1 cellular context compared by ENCODE assay signal in the genomic region with DNA sequence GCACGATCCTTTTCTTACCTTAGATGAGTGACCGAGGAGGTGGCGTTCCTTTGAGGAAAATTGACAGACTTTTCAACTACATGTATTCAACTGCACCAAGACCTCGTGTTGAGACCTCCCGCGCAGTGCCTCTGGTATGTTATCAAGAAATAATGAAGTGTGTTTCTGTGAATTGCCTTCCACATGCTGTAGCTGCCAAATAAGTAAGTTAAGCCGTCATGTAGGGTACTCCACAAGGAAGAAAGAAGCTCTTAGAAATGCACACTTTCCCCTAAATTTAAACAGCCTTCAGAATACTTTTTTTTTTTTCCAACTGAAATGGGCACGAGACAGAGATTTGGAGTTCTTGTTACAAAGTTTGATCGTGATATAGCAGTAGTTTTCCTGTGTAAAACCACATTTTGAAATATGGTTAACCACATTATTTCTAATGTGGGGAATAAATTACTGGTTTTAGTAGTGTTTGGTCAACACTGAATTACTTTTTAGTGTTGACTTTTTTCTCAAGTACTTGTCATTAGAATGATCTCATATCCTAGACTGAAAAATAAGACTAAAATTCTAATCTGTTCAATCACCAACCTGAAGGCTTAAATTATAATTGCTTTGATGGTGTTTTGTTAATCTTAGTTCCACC.
TF ChIP-seq lines count a peak whose summit lies in the region.

No MANE protein-coding gene starts in this region.

TF ChIP-seq in HepG2, 621 proteins besides CTCF, POLR2A, EP300 and RAD21:
- TF ChIP-seq ARHGAP35 (CRISPR knock-in tag; IDR thresholded peaks at IDR 0.05; ENCODE audit: borderline replicate concordance) (no peak), CHD2 (IDR thresholded peaks at IDR 0.05; ENCODE audit: low read depth, low read length) (no peak), FOXK1 (CRISPR knock-in tag; IDR thresholded peaks at IDR 0.05; ENCODE audit: borderline replicate concordance, low read depth) (no peak), GTF3A (CRISPR knock-in tag; conservative IDR thresholded peaks at IDR 0.05) (no peak)
